Comparison of ENCODE assay signal across 10 cellular contexts in the genomic region with DNA sequence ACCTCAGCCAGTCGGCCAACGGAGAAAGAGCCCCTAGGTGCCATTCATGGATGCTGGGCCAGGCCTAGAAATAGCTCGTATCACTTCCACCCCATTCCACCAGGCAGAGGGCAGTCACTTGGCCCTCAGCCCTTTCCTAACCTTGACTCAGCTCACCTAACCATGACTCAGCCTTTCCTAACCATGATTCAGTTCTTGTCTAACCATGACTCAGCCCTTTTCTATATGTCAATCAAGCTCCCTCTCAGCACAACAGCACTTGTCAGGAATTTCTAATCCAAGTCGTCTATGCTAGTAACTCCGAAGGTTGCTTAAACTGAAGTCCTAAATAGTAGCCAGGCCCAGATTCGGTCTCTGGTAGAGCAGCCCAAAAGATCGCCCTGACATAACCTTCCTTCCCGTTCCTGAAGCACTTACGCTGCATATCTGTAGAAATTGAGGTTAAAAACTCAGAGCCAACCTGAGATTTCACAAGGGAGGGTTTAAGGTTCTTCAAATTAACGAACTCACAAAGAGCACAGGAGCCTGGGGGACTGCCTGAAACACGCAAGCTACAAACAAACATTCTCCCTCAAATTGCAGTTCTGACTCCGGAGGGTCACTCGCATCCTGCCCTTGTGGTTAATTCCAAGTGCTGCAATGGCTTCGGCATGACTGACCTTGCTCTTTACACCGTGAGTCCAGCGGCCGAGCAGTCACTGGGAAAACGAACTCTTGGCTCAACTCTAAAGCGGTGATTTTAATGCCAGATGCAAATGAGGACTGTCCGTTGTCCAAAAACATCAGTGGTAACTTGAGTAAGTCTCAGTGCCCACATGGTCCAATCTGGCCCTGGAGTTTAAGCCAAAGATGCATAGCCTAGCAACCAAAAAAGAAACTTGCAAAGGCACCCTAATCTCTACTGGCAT.
DNase-seq lines count a peak whose midpoint lies in the region; ATAC-seq lines count a peak whose summit lies in the region.
"Had no signal": no experiment of that assay in that cellular context is flagged by ENCODE, and none has a peak within 500 bp of the region (broad histone marks: within the 10 kb centered on the region; RNA-seq: fewer than 3 reads in every experiment).

No MANE protein-coding gene starts in this region.

- H4K8ac ChIP-seq in mesendoderm (ENCODE audit: low read depth, low read length) = no peak overlapping the region

- H3K4me2 ChIP-seq in mesendoderm (ENCODE audit: low read length) = no peak overlapping the region

- H3K27me3 ChIP-seq in mesendoderm (ENCODE audit: insufficient read depth, low read length, poor library complexity) = no peaks in the 10 kb centered on the region
- H3K27me3 ChIP-seq: transverse colon had no signal

- H3K36me3 ChIP-seq in mesendoderm (ENCODE audit: control insufficient read depth, insufficient read depth, low read length) = no peaks in the 10 kb centered on the region
- H3K36me3 ChIP-seq: transverse colon had no signal

- no peak overlapping the region for H3K4me3 ChIP-seq in mesendoderm (ENCODE audit: low read length)
- H3K4me3 ChIP-seq: transverse colon had no signal

- H3K79me2 ChIP-seq in mesendoderm (ENCODE audit: control insufficient read depth, insufficient read depth, low read length) = no peaks in the 10 kb centered on the region

- ATAC-seq in GM21717 (IDR thresholded peaks at IDR 0.05; ENCODE audit: unreplicated experiment) (no peak), HG03457 (IDR thresholded peaks at IDR 0.05; ENCODE audit: unreplicated experiment) (no peak)

- no peaks in the 10 kb centered on the region for H3K79me1 ChIP-seq in mesendoderm (ENCODE audit: low read length)

- H4K5ac ChIP-seq in mesendoderm (ENCODE audit: low read length) = no peak overlapping the region

- H3K27ac ChIP-seq in mesendoderm (ENCODE audit: low read depth, low read length) = no peak overlapping the region
- H3K27ac ChIP-seq: transverse colon had no signal

- H2BK15ac ChIP-seq in mesendoderm (replicated peaks; ENCODE audit: low read depth) = no peak overlapping the region

- no peak overlapping the region for H3K9ac ChIP-seq in mesendoderm (ENCODE audit: low read length)

- H2BK120ac ChIP-seq in mesendoderm (ENCODE audit: low read depth, low read length) = no peak overlapping the region

- H3K56ac ChIP-seq in mesendoderm (ENCODE audit: low read length) = no peak overlapping the region

- no peak overlapping the region for H2BK5ac ChIP-seq in mesendoderm (ENCODE audit: low read length)

- DNase-seq in ELF-1 (ENCODE audit: low read depth, low spot score) (peak; percentile 77), NCI-H1105 treated with DMSO at 0.1 percent for 48 hours (lab: John Stamatoyannopoulos, UW) (peak; percentile 11), ecto neural progenitor cell (ENCODE audit: low spot score) (peak; percentile 58), mesendoderm (peak; percentile 91), activated T-cell treated with anti-CD3 and anti-CD28 coated beads for 4 hours (no peak), DMS114 treated with DMSO at 0.1 percent for 48 hours (lab: John Stamatoyannopoulos, UW; ENCODE audit: unreplicated experiment) (no peak)
- DNase-seq: glutamatergic neuron, transverse colon had no signal

- no CpG with 5 or more reads among the region's 20 CpGs for WGBS in mesendoderm (ENCODE audit: extremely low coverage, insufficient coverage, low lambda C conversion rate)

- H2AK5ac ChIP-seq in mesendoderm (ENCODE audit: low read length) = no peak overlapping the region

- no peak overlapping the region for H3K23ac ChIP-seq in mesendoderm (ENCODE audit: low read length)

- no peak overlapping the region for H3K18ac ChIP-seq in mesendoderm (ENCODE audit: low read length)

- no peak overlapping the region for H3K4ac ChIP-seq in mesendoderm (ENCODE audit: low read depth, low read length)

- H3K4me1 ChIP-seq in mesendoderm (ENCODE audit: control insufficient read depth, low read depth, low read length) = no peaks in the 10 kb centered on the region
- H3K4me1 ChIP-seq: transverse colon had no signal

Comparison
In these comparisons a context has a peak if more than half of its experiments do, and no peak if none do; other contexts are left out.
1. DNase-seq: peak in ELF-1 (single experiment), NCI-H1105 treated with DMSO at 0.1 percent for 48 hours (single experiment), ecto neural progenitor cell (single experiment) and mesendoderm (single experiment); none in activated T-cell treated with anti-CD3 and anti-CD28 coated beads for 4 hours (single experiment) and DMS114 treated with DMSO at 0.1 percent for 48 hours (single experiment).